1 cellular context compared by ENCODE assay signal in the genomic region with DNA sequence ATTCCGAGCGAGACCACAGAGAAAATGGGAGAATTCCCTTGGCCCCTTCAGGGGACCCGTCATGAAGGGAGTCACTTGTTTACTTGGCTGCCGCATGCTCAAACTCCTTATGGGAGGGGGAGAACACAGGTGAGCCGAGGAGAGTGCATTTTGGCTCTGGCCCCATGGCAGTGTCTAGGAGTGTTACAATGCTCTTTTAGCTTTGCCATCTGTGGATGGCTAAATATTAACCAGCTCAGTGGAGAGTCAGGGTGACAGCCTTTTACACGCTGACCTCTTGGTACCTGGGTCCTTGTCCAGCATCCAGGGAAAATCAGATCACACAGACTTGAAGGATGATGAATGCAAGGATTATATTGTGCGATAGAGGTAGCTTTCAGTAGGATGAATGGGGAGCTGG.
TF ChIP-seq lines count a peak whose summit lies in the region.

No MANE protein-coding gene starts in this region.

TF ChIP-seq in liver, 16 proteins besides CTCF, POLR2A, EP300 and RAD21 (continued from another document):
- TF ChIP-seq REST (IDR thresholded peaks at IDR 0.05) (no peak), HNF4A (conservative IDR thresholded peaks at IDR 0.05) (peak; percentile 43 to 62), HNF4G (IDR thresholded peaks at IDR 0.05) (no peak)
TF ChIP-seq in liver: peak in this region for 3.
